ENCODE assay signal across 15 cellular contexts in genomic region chr1:225942574-225942973, GRCh38. TPM values are rescaled to one million over a fixed set of nuclear protein-coding genes. Genes with fewer than 3 reads are reported as not detected.
A peak's percentile ranks its signal among the peaks of the same experiment; 100 is the strongest.
DNase-seq lines count a peak whose midpoint lies in the region; ATAC-seq lines count a peak whose summit lies in the region.
"Had no signal": no experiment of that assay in that cellular context is flagged by ENCODE, and none has a peak within 500 bp of the region (broad histone marks: within the 10 kb centered on the region; RNA-seq: fewer than 3 reads in every experiment).

No MANE protein-coding gene starts in this region.

- H3K4me1 ChIP-seq in HUES6 (ENCODE audit: control insufficient read depth, insufficient read depth, low read length) = peaks cover 68% of the 10 kb centered on the region
- H3K4me1 ChIP-seq: SJSA1 had no signal

- peak overlapping the region; percentile 78 for H3K9ac ChIP-seq in HUES6 (ENCODE audit: low read length)
- H3K9ac ChIP-seq: BLaER1 treated with 17β-estradiol and CSF1 and Interleukin-3, amounts not matched to agents 10 nM and 100 nM had no signal

- H3K27ac ChIP-seq in HUES6 (ENCODE audit: low read depth, low read length) = no peak overlapping the region
- H3K27ac ChIP-seq: BLaER1 treated with 17β-estradiol and CSF1 and Interleukin-3, amounts not matched to agents 10 nM and 100 nM; SJSA1 had no signal

- H3K9me3 ChIP-seq in HUES6 (ENCODE audit: control insufficient read depth, insufficient read depth, low read depth, low read length) = no peaks in the 10 kb centered on the region
- H3K9me3 ChIP-seq: BLaER1 treated with 17β-estradiol and CSF1 and Interleukin-3, amounts not matched to agents 10 nM and 100 nM; SJSA1 had no signal

- peaks cover 24% of the 10 kb centered on the region for H3K27me3 ChIP-seq in HUES6 (ENCODE audit: control insufficient read depth, insufficient read depth, low read length)
- H3K27me3 ChIP-seq: BLaER1 treated with 17β-estradiol and CSF1 and Interleukin-3, amounts not matched to agents 10 nM and 100 nM; SJSA1 had no signal

- H3K4me3 ChIP-seq in HUES6 (ENCODE audit: low read depth, low read length) = no peak overlapping the region
- H3K4me3 ChIP-seq: BLaER1 treated with 17β-estradiol and CSF1 and Interleukin-3, amounts not matched to agents 10 nM and 100 nM; SJSA1 had no signal

- DNase-seq in DMS53 (lab: John Stamatoyannopoulos, UW) = peak; percentile 75
- DNase-seq in A172 (ENCODE audit: low spot score) = no peak
- no peak for DNase-seq in activated CD4-positive, CD25-positive, alpha-beta regulatory T cell treated with anti-CD3 and anti-CD28 coated beads, Interleukin-2, amount 50 U/mL, for 72 hours
- no peak for DNase-seq in AG20443 (ENCODE audit: low spot score)
- DNase-seq in kidney tubule cell (ENCODE audit: low spot score) = no peak
- DNase-seq: activated CD4-positive, alpha-beta memory T cell treated with anti-CD3 and anti-CD28 coated beads for 36 hours; foreskin fibroblast; NCI-H1092; stimulated activated CD4-positive, alpha-beta T cell treated with anti-CD3 and anti-CD28 coated beads, Interleukin-2, amount 100 ng/mL, for 48 hours had no signal

- ATAC-seq in GM19025 (IDR thresholded peaks at IDR 0.05; ENCODE audit: low read depth, unreplicated experiment) (peak; percentile 71), HG02610 (IDR thresholded peaks at IDR 0.05; ENCODE audit: unreplicated experiment) (peak; percentile 69)
- ATAC-seq: HCT116 had no signal

- H3K36me3 ChIP-seq in HUES6 (ENCODE audit: control insufficient read depth, insufficient read depth, low read length) = no peaks in the 10 kb centered on the region
- H3K36me3 ChIP-seq: BLaER1 treated with 17β-estradiol and CSF1 and Interleukin-3, amounts not matched to agents 10 nM and 100 nM; SJSA1 had no signal

RNA-seq across cellular contexts. Expression of gene LEFTY2, which starts 1.6 kb away (rescaled TPM):
- total RNA-seq in A172 (2014; rRNA removed; shearing (Covaris generic)) = not detected in 2 replicates
- total RNA-seq: activated CD4-positive, alpha-beta memory T cell treated with anti-CD3 and anti-CD28 coated beads for 36 hours; SJSA1 had no signal

RNA-seq across cellular contexts. Expression of gene PYCR2, which starts 18.5 kb away (rescaled TPM):
- total RNA-seq in A172 (2014; rRNA removed; shearing (Covaris generic)) = 73.2 and 73.8 TPM in 2 replicates

RNA-seq across cellular contexts. Expression of gene LEFTY1, which starts 53.6 kb away (rescaled TPM):
- not detected in 2 replicates for total RNA-seq in A172 (2014; rRNA removed; shearing (Covaris generic))
- total RNA-seq: SJSA1 had no signal

RNA-seq across cellular contexts. Expression of gene SDE2, which starts 56.6 kb away (rescaled TPM):
- total RNA-seq in A172 (2014; rRNA removed; shearing (Covaris generic)) = 42.3 and 44.3 TPM in 2 replicates
